In the genomic region with DNA sequence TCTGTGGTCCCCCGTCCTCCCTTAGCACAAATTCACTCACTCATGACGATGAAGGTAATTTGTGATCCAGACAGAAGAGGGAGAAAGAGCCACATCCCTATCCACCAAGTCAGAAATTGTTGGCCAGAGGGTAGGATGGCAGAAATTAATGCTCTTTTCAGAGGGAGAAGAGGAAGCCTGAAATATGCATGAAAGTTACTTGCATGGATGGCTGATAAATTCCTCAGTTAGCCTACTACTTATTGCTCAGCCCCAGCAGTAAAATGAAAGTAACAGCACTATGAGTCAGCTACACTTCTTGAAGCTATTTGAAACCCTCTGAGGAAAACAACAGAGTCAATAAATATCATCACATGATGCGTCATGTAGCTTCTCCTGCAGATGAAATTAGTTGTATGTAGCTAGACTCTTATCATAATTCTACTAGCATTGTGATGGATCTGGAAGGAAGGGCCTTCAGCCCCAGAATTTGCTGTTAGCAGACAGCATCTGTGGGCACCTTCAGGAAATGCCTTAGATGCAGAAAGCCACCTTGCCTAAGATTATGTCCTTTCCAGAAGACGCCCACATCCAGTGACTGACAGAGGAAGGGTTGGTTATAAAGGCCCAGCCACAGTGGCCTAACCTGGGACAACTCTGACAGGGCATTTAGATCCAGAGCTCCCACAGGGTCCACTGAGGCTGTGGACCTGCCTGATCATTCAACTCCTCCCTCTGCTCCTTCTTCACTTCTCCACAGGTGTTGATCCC, we compare ENCODE assay signal across 8 cellular contexts.
DNase-seq lines count a peak whose midpoint lies in the region; ATAC-seq and TF ChIP-seq lines count a peak whose summit lies in the region.

No MANE protein-coding gene starts in this region.

- no peak overlapping the region for H3K4me3 Mint-ChIP-seq in activated CD8-positive, alpha-beta T cell treated with anti-CD3 and anti-CD28 coated beads for 36 hours
- H3K4me3 Mint-ChIP-seq in activated CD8-positive, alpha-beta T cell treated with anti-CD3 and anti-CD28 coated beads, Interleukin-2, amount 10 ng/mL, durations not matched to agents 7 days and 5 days, result no peak overlapping the region
- no peak overlapping the region for H3K4me3 Mint-ChIP-seq in activated T-helper 1 cell treated with anti-CD3 and anti-CD28 coated beads, Interleukin-12 subunit alpha, Interleukin-12 subunit beta, Interleukin-2, Interleukin-4 antibody, amounts not matched to agents 30 ng/mL and 10 ng/mL and 1 ng/mL, durations not matched to agents 14 hours and 24 hours and 36 hours

- WGBS in lower leg skin, 2 donors, result 69 to 70% methylated on average over 4 of the region's 4 CpGs

- TF ChIP-seq CTCF in activated CD8-positive, alpha-beta T cell treated with anti-CD3 and anti-CD28 coated beads for 36 hours (IDR thresholded peaks at IDR 0.05), result no peak
- TF ChIP-seq CTCF in kidney epithelial cell (IDR thresholded peaks at IDR 0.05; ENCODE audit: insufficient read depth, low read length, poor library complexity, severe bottlenecking) (peak; percentile 34), BE2C (IDR thresholded peaks at IDR 0.05; ENCODE audit: low read depth, low read length) (no peak), lower leg skin (IDR thresholded peaks at IDR 0.05) (no peak)

- no peaks in the 10 kb centered on the region for H3K27me3 ChIP-seq in kidney epithelial cell (ENCODE audit: control insufficient read depth, insufficient read depth, low read length)
- H3K27me3 ChIP-seq in BE2C, result no peaks in the 10 kb centered on the region

- H3K27me3 Mint-ChIP-seq in activated CD8-positive, alpha-beta T cell treated with anti-CD3 and anti-CD28 coated beads for 36 hours, result peaks cover 5% of the 10 kb centered on the region
- H3K27me3 Mint-ChIP-seq in activated CD8-positive, alpha-beta T cell treated with anti-CD3 and anti-CD28 coated beads, Interleukin-2, amount 10 ng/mL, durations not matched to agents 7 days and 5 days (ENCODE audit: low read depth), result no peaks in the 10 kb centered on the region
- peaks cover 3% of the 10 kb centered on the region for H3K27me3 Mint-ChIP-seq in activated T-helper 1 cell treated with anti-CD3 and anti-CD28 coated beads, Interleukin-12 subunit alpha, Interleukin-12 subunit beta, Interleukin-2, Interleukin-4 antibody, amounts not matched to agents 30 ng/mL and 10 ng/mL and 1 ng/mL, durations not matched to agents 14 hours and 24 hours and 36 hours (ENCODE audit: insufficient read depth)

- H3K4me3 ChIP-seq in kidney epithelial cell (ENCODE audit: low read depth, low read length) (no peak overlapping the region), BE2C (ENCODE audit: low read depth, low read length) (no peak overlapping the region), lower leg skin (ENCODE audit: low read depth, poor library complexity, severe bottlenecking) (no peak overlapping the region)

- no peaks in the 10 kb centered on the region for H3K36me3 ChIP-seq in kidney epithelial cell (ENCODE audit: control insufficient read depth, insufficient read depth, low read length)
- H3K36me3 ChIP-seq in BE2C, result no peaks in the 10 kb centered on the region

- intact Hi-C loops in activated CD8-positive, alpha-beta T cell treated with anti-CD3 and anti-CD28 coated beads for 36 hours (cut with micrococcal nuclease), result loop anchor here (10.0 kb wide), 1 partner anchor 197 kb away; no protein-coding TSS in a partner anchor
- intact Hi-C loops in activated T-helper 1 cell treated with anti-CD3 and anti-CD28 coated beads, Interleukin-12 subunit alpha, Interleukin-12 subunit beta, Interleukin-2, Interleukin-4 antibody, amounts not matched to agents 30 ng/mL and 10 ng/mL and 1 ng/mL, durations not matched to agents 14 hours and 24 hours and 36 hours (cut with micrococcal nuclease), result loop anchor here (1.0 to 5.0 kb wide), 5 partner anchors 84 to 223 kb away; partner anchors contain the start of gene FEM1C
- intact Hi-C loops in lower leg skin (cut with DNase I; ENCODE audit: low total_unique reads), result no loop called here

- no peaks in the 10 kb centered on the region for H3K4me1 ChIP-seq in BE2C

- peak; percentile 72 for ATAC-seq in activated CD8-positive, alpha-beta T cell treated with anti-CD3 and anti-CD28 coated beads for 36 hours
- ATAC-seq in activated CD8-positive, alpha-beta T cell treated with anti-CD3 and anti-CD28 coated beads, Interleukin-2, amount 10 ng/mL, durations not matched to agents 7 days and 5 days, result no peak
- peak; percentile 44 for ATAC-seq in HG02981 (IDR thresholded peaks at IDR 0.05; ENCODE audit: unreplicated experiment)

- H3K27ac Mint-ChIP-seq in activated CD8-positive, alpha-beta T cell treated with anti-CD3 and anti-CD28 coated beads for 36 hours, result no peak overlapping the region
- H3K27ac Mint-ChIP-seq in activated CD8-positive, alpha-beta T cell treated with anti-CD3 and anti-CD28 coated beads, Interleukin-2, amount 10 ng/mL, durations not matched to agents 7 days and 5 days, result no peak overlapping the region
- H3K27ac Mint-ChIP-seq in activated T-helper 1 cell treated with anti-CD3 and anti-CD28 coated beads, Interleukin-12 subunit alpha, Interleukin-12 subunit beta, Interleukin-2, Interleukin-4 antibody, amounts not matched to agents 30 ng/mL and 10 ng/mL and 1 ng/mL, durations not matched to agents 14 hours and 24 hours and 36 hours, result peak overlapping the region; percentile 5

- H3K4me1 Mint-ChIP-seq in activated CD8-positive, alpha-beta T cell treated with anti-CD3 and anti-CD28 coated beads for 36 hours (ENCODE audit: low read depth), result peaks cover 9% of the 10 kb centered on the region
- H3K4me1 Mint-ChIP-seq in activated CD8-positive, alpha-beta T cell treated with anti-CD3 and anti-CD28 coated beads, Interleukin-2, amount 10 ng/mL, durations not matched to agents 7 days and 5 days (ENCODE audit: low read depth), result peaks cover 11% of the 10 kb centered on the region
- H3K4me1 Mint-ChIP-seq in activated T-helper 1 cell treated with anti-CD3 and anti-CD28 coated beads, Interleukin-12 subunit alpha, Interleukin-12 subunit beta, Interleukin-2, Interleukin-4 antibody, amounts not matched to agents 30 ng/mL and 10 ng/mL and 1 ng/mL, durations not matched to agents 14 hours and 24 hours and 36 hours (ENCODE audit: low read depth), result peaks cover 29% of the 10 kb centered on the region

- no peaks in the 10 kb centered on the region for H3K9me3 Mint-ChIP-seq in activated CD8-positive, alpha-beta T cell treated with anti-CD3 and anti-CD28 coated beads for 36 hours
- no peaks in the 10 kb centered on the region for H3K9me3 Mint-ChIP-seq in activated CD8-positive, alpha-beta T cell treated with anti-CD3 and anti-CD28 coated beads, Interleukin-2, amount 10 ng/mL, durations not matched to agents 7 days and 5 days (ENCODE audit: insufficient read depth)
- H3K9me3 Mint-ChIP-seq in activated T-helper 1 cell treated with anti-CD3 and anti-CD28 coated beads, Interleukin-12 subunit alpha, Interleukin-12 subunit beta, Interleukin-2, Interleukin-4 antibody, amounts not matched to agents 30 ng/mL and 10 ng/mL and 1 ng/mL, durations not matched to agents 14 hours and 24 hours and 36 hours, result no peaks in the 10 kb centered on the region

- no peaks in the 10 kb centered on the region for H3K36me3 Mint-ChIP-seq in activated CD8-positive, alpha-beta T cell treated with anti-CD3 and anti-CD28 coated beads for 36 hours (ENCODE audit: low read depth)
- no peaks in the 10 kb centered on the region for H3K36me3 Mint-ChIP-seq in activated CD8-positive, alpha-beta T cell treated with anti-CD3 and anti-CD28 coated beads, Interleukin-2, amount 10 ng/mL, durations not matched to agents 7 days and 5 days (ENCODE audit: low read depth)
- no peaks in the 10 kb centered on the region for H3K36me3 Mint-ChIP-seq in activated T-helper 1 cell treated with anti-CD3 and anti-CD28 coated beads, Interleukin-12 subunit alpha, Interleukin-12 subunit beta, Interleukin-2, Interleukin-4 antibody, amounts not matched to agents 30 ng/mL and 10 ng/mL and 1 ng/mL, durations not matched to agents 14 hours and 24 hours and 36 hours (ENCODE audit: low read depth)

- H3K9me3 ChIP-seq in BE2C, result no peaks in the 10 kb centered on the region

- no peak for DNase-seq in activated CD8-positive, alpha-beta T cell treated with anti-CD3 and anti-CD28 coated beads for 36 hours
- no peak for DNase-seq in activated CD8-positive, alpha-beta T cell treated with anti-CD3 and anti-CD28 coated beads, Interleukin-2, amount 10 ng/mL, durations not matched to agents 7 days and 5 days
- no peak for DNase-seq in activated T-helper 1 cell treated with anti-CD3 and anti-CD28 coated beads, Interleukin-12 subunit alpha, Interleukin-12 subunit beta, Interleukin-2, Interleukin-4 antibody, amounts not matched to agents 30 ng/mL and 10 ng/mL and 1 ng/mL, durations not matched to agents 14 hours and 24 hours and 36 hours (ENCODE audit: low spot score)
- DNase-seq in kidney epithelial cell (ENCODE audit: low read depth) (peak; percentile 84), BE2C (no peak), NCI-H1105 treated with DMSO at 0.1 percent for 48 hours (lab: John Stamatoyannopoulos, UW) (no peak), lower leg skin (ENCODE audit: low spot score in 2 of 2) (no peak)

- CTCF ChIA-PET in activated CD8-positive, alpha-beta T cell treated with anti-CD3 and anti-CD28 coated beads for 36 hours (lab: Charles Lee), result interaction anchor here (1.2 to 1.3 kb wide), 2 partner anchors 10 to 68 kb away, joined by 3 to 4 read pairs; no protein-coding TSS in a partner anchor
- CTCF ChIA-PET in activated CD8-positive, alpha-beta T cell treated with anti-CD3 and anti-CD28 coated beads, Interleukin-2, amount 10 ng/mL, durations not matched to agents 7 days and 5 days (lab: Charles Lee), result interaction anchor here (1.3 kb wide), 1 partner anchor 49 kb away, joined by 5 read pairs; no protein-coding TSS in a partner anchor

- no peak for TF ChIP-seq POLR2A in lower leg skin (IDR thresholded peaks at IDR 0.05)

- POLR2A ChIA-PET in activated CD8-positive, alpha-beta T cell treated with anti-CD3 and anti-CD28 coated beads for 36 hours (lab: Charles Lee), result interaction anchor here (0.7 kb wide), 1 partner anchor 671 kb away, joined by 3 read pairs; no protein-coding TSS in a partner anchor
- POLR2A ChIA-PET in activated CD8-positive, alpha-beta T cell treated with anti-CD3 and anti-CD28 coated beads, Interleukin-2, amount 10 ng/mL, durations not matched to agents 7 days and 5 days (lab: Charles Lee), result interaction anchor here (0.9 kb wide), 1 partner anchor 11 kb away, joined by 3 read pairs; no protein-coding TSS in a partner anchor
